ENCODE assay signal across 8 cellular contexts in the genomic region with DNA sequence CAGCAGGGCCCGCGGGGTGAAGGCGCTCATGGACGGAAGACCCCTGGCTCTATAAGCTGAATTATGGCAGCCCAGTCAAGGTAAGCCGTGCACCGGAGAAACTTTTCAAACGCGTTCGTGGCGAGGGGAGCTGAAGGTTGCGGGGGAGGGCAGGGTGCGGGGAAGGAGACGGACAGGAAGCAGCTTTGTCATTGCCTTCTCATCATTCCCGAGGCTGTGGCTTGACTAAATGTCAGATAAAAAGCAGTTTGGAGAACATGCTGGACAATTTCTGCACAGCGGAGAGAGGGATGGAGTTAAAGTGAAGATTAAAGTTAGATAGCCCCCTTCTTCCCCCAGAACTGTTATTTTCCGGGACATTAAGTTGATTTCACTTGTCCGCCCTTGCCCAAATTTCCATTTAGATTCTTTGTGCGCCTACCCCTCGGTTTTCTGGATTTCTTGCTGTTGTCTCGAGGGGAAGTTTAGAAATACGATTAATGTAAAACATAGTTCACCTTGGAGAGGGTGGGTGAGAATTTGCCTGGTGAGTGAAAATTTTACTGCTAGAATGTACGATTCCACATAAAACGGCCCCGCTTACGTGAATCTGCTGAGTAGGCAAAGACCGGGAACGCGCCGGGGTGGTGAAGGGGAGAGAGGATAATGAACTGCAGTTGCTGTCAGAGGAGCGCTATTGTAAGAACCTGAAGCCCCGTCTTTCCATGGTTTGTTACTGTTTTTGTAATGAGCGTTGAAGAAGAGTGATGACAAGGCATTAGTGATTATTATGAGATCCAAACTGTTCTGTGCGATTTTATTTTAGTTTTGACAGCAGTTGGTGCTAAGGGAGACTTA.
DNase-seq lines count a peak whose midpoint lies in the region; ATAC-seq, FAIRE-seq and TF ChIP-seq lines count a peak whose summit lies in the region.

No MANE protein-coding gene starts in this region.

- no peak for TF ChIP-seq CTCF in CD8-positive, alpha-beta T cell (IDR thresholded peaks at IDR 0.05)
- no peak for TF ChIP-seq CTCF in KMS-11 (conservative IDR thresholded peaks at IDR 0.05; ENCODE audit: low read depth, low read length)
- TF ChIP-seq CTCF in SK-N-SH (IDR thresholded peaks at IDR 0.05) = no peak
- no peak for TF ChIP-seq CTCF in astrocyte (IDR thresholded peaks at IDR 0.05; ENCODE audit: insufficient read depth, low read depth, low read length)
- no peak for TF ChIP-seq CTCF in retinal pigment epithelial cell (conservative IDR thresholded peaks at IDR 0.05; ENCODE audit: low read depth, low read length)
- no peak for TF ChIP-seq CTCF in GM13976 (IDR thresholded peaks at IDR 0.05; ENCODE audit: borderline replicate concordance, control extremely low read depth, extremely low read depth, insufficient read depth, missing control alignments)

- peak overlapping the region; percentile 83 for H3K27ac ChIP-seq in CD8-positive, alpha-beta T cell (ENCODE audit: low read depth, low read length)
- H3K27ac ChIP-seq in KMS-11 (peak overlapping the region; percentile 90), SK-N-SH (ENCODE audit: low read depth in 2 of 2, low read length in 1 of 2) (peak overlapping the region; percentile 98 to 99), astrocyte (ENCODE audit: low read depth, low read length) (peak overlapping the region; percentile 98)

- H3K4me3 ChIP-seq in CD8-positive, alpha-beta T cell (ENCODE audit: low read depth, low read length) = peak overlapping the region; percentile 75
- peak overlapping the region; percentile 97 for H3K4me3 ChIP-seq in KMS-11 (IDR thresholded peaks at IDR 0.05; ENCODE audit: insufficient read depth, low read depth, low read length)
- peak overlapping the region; percentile 88 to 90 for H3K4me3 ChIP-seq in SK-N-SH (ENCODE audit: low read depth in 2 of 2, low read length in 1 of 2)
- peak overlapping the region; percentile 96 for H3K4me3 ChIP-seq in astrocyte (ENCODE audit: insufficient read depth, low read depth, low read length)
- H3K4me3 ChIP-seq in retinal pigment epithelial cell (ENCODE audit: low read length) = peak overlapping the region; percentile 95

- TF ChIP-seq EP300 in SK-N-SH (IDR thresholded peaks at IDR 0.05; ENCODE audit: borderline replicate concordance in 1 of 2, low read depth in 1 of 2, low read length in 1 of 2) = no peak

- no peak for FAIRE-seq in astrocyte (lab: Jason Lieb, UNC)

- intact Hi-C loops in CD8-positive, alpha-beta T cell (cut with DNase I, micrococcal nuclease) = loop anchor here (2.0 to 10.0 kb wide), 8 partner anchors 65 to 1447 kb away; partner anchors contain the start of genes NUDT9 (in 2 of the 2), HERC5 (in 1 of the 2), HSD17B11 (in 1 of the 2) and KLHL8 (in 1 of the 2)

- peaks cover 15% of the 10 kb centered on the region for H3K36me3 Mint-ChIP-seq in CD8-positive, alpha-beta T cell
- H3K36me3 Mint-ChIP-seq in astrocyte (ENCODE audit: low read depth, unreplicated experiment) = peaks cover 2% of the 10 kb centered on the region

- no peaks in the 10 kb centered on the region for H3K36me3 ChIP-seq in CD8-positive, alpha-beta T cell (ENCODE audit: insufficient read depth, low read length)
- no peaks in the 10 kb centered on the region for H3K36me3 ChIP-seq in KMS-11 (ENCODE audit: insufficient read depth)
- H3K36me3 ChIP-seq in SK-N-SH (replicated peaks in 1 of 2; ENCODE audit: control insufficient read depth in 1 of 2, insufficient read depth in 2 of 2, low read length in 1 of 2) = no peaks in the 10 kb centered on the region
- H3K36me3 ChIP-seq in astrocyte (ENCODE audit: insufficient read depth, low read length) = no peaks in the 10 kb centered on the region

- peak overlapping the region; percentile 78 for H3K4me2 ChIP-seq in KMS-11
- H3K4me2 ChIP-seq in SK-N-SH = peak overlapping the region; percentile 82
- peak overlapping the region; percentile 97 for H3K4me2 ChIP-seq in astrocyte (ENCODE audit: low read length)

- H3K27me3 ChIP-seq in CD8-positive, alpha-beta T cell (ENCODE audit: insufficient read depth, low read length) = no peaks in the 10 kb centered on the region
- H3K27me3 ChIP-seq in KMS-11 (ENCODE audit: insufficient read depth, low read depth) (no peaks in the 10 kb centered on the region), SK-N-SH (ENCODE audit: insufficient read depth) (no peaks in the 10 kb centered on the region), astrocyte (ENCODE audit: insufficient read depth, low read length) (no peaks in the 10 kb centered on the region)

- H3K79me2 ChIP-seq in KMS-11 (ENCODE audit: insufficient read depth, low read depth) (peaks cover 79% of the 10 kb centered on the region), SK-N-SH (ENCODE audit: insufficient read depth) (peaks cover 42% of the 10 kb centered on the region), astrocyte (ENCODE audit: insufficient read depth, low read length) (peaks cover 37% of the 10 kb centered on the region)

- CTCF ChIA-PET in CD8-positive, alpha-beta T cell (lab: Charles Lee) = interaction anchor here (1.1 to 3.9 kb wide), 6 partner anchors 49 to 387 kb away, joined by 3 to 39 read pairs (median 5); partner anchors contain the start of gene AFF1
- CTCF ChIA-PET in SK-N-SH (lab: Yijun Ruan, JAX) = interaction anchor here (1.0 to 5.5 kb wide), 6 partner anchors 25 to 90 kb away, joined by 3 to 35 read pairs (median 14); partner anchors contain the start of gene AFF1

- H4K20me1 ChIP-seq in KMS-11 (ENCODE audit: insufficient read depth) (peaks cover 11% of the 10 kb centered on the region), SK-N-SH (ENCODE audit: insufficient read depth) (no peaks in the 10 kb centered on the region), astrocyte (ENCODE audit: insufficient read depth, low read length) (peaks cover 26% of the 10 kb centered on the region)

- peak overlapping the region; percentile 74 for H3K9ac ChIP-seq in KMS-11
- peak overlapping the region; percentile 96 for H3K9ac ChIP-seq in SK-N-SH
- H3K9ac ChIP-seq in astrocyte (ENCODE audit: low read length) = peak overlapping the region; percentile 93

- H3K9me2 ChIP-seq in SK-N-SH = no peaks in the 10 kb centered on the region

- POLR2A ChIA-PET in CD8-positive, alpha-beta T cell (lab: Charles Lee) = interaction anchor here (0.7 to 6.2 kb wide), 8 partner anchors 19 to 212 kb away, joined by 3 to 148 read pairs (median 8); partner anchors contain the start of genes AFF1 and KLHL8
- POLR2A ChIA-PET in SK-N-SH (lab: Yijun Ruan, JAX) = interaction anchor here (0.8 to 2.2 kb wide), 2 partner anchors 73 to 85 kb away, joined by 3 to 14 read pairs; partner anchors contain the start of gene AFF1

- no peaks in the 10 kb centered on the region for H3K27me3 Mint-ChIP-seq in CD8-positive, alpha-beta T cell (ENCODE audit: low read depth)
- no peaks in the 10 kb centered on the region for H3K27me3 Mint-ChIP-seq in astrocyte (ENCODE audit: low read depth, unreplicated experiment)

- no peaks in the 10 kb centered on the region for H3K9me3 Mint-ChIP-seq in CD8-positive, alpha-beta T cell
- H3K9me3 Mint-ChIP-seq in astrocyte (ENCODE audit: unreplicated experiment) = no peaks in the 10 kb centered on the region

- no peak; the same call in none of the 2 replicates for TF ChIP-seq RAD21 in SK-N-SH (IDR thresholded peaks at IDR 0.05; ENCODE audit: low read length)

- DNase-seq in CD8-positive, alpha-beta T cell = peak in 5 of 7 experiments; percentile 16 to 50 (median 34)
- DNase-seq in SK-N-SH (peak; percentile 61), astrocyte (ENCODE audit: low read depth) (peak; percentile 43), hypothalamus (lab: John Stamatoyannopoulos, UW) (peak in 41 of 51 donors; percentile 3 to 76 (median 34)), retinal pigment epithelial cell (ENCODE audit: low read depth) (peak; percentile 31), COLO829 (ENCODE audit: low spot score) (no peak), GM13976 (ENCODE audit: low spot score) (no peak)

- peaks cover 44% of the 10 kb centered on the region for H3K4me1 ChIP-seq in CD8-positive, alpha-beta T cell (ENCODE audit: insufficient read depth, low read length)
- H3K4me1 ChIP-seq in KMS-11 (ENCODE audit: low read depth, poor library complexity, severe bottlenecking) (peaks cover 70% of the 10 kb centered on the region), SK-N-SH (ENCODE audit: control insufficient read depth in 1 of 2, insufficient read depth in 2 of 2, low read depth in 1 of 2, low read length in 1 of 2) (peaks cover 6 to 11% of the 10 kb centered on the region in 2 experiments; a peak in 2 of 4 replicates), astrocyte (ENCODE audit: insufficient read depth, low read length) (peaks cover 21% of the 10 kb centered on the region)

- in situ Hi-C loops in GM13976 (cut with MboI; ENCODE audit: low sequenced_read_pairs, unreplicated experiment) = loop anchor here (5.0 kb wide), 1 partner anchor 65 kb away; no protein-coding TSS in a partner anchor

- ATAC-seq in CD8-positive, alpha-beta T cell = no peak

- H3K4me1 Mint-ChIP-seq in CD8-positive, alpha-beta T cell (ENCODE audit: low read depth) = peaks cover 59% of the 10 kb centered on the region
- peaks cover 38% of the 10 kb centered on the region for H3K4me1 Mint-ChIP-seq in astrocyte (ENCODE audit: low read depth, unreplicated experiment)

- H2AFZ ChIP-seq in KMS-11 (ENCODE audit: low read depth) (peak overlapping the region; percentile 3), SK-N-SH (ENCODE audit: low read depth) (peak overlapping the region; percentile 83), astrocyte (ENCODE audit: low read depth, low read length) (peak overlapping the region; percentile 86)

- WGBS in SK-N-SH (ENCODE audit: low lambda C conversion rate) = under 1% methylated on average over 30 of the region's 33 CpGs

- peak overlapping the region; percentile 96 for H3K27ac Mint-ChIP-seq in CD8-positive, alpha-beta T cell
- H3K27ac Mint-ChIP-seq in astrocyte (ENCODE audit: unreplicated experiment) = peak overlapping the region; percentile 89

- peaks cover 19% of the 10 kb centered on the region for H3F3A ChIP-seq in SK-N-SH (replicated peaks; ENCODE audit: insufficient read depth)

- H3K4me3 Mint-ChIP-seq in CD8-positive, alpha-beta T cell = peak overlapping the region; percentile 91
- H3K4me3 Mint-ChIP-seq in astrocyte (ENCODE audit: unreplicated experiment) = peak overlapping the region; percentile 97

- no peaks in the 10 kb centered on the region for H3K9me3 ChIP-seq in CD8-positive, alpha-beta T cell (ENCODE audit: low read length)
- H3K9me3 ChIP-seq in SK-N-SH (no peaks in the 10 kb centered on the region), astrocyte (ENCODE audit: insufficient read depth, low read depth, low read length) (no peaks in the 10 kb centered on the region)

TF ChIP-seq in SK-N-SH, 30 proteins besides CTCF, POLR2A, EP300 and RAD21 (continues in another document):
- no peak; the same call in 1 of the 2 replicates for TF ChIP-seq YY1 (IDR thresholded peaks at IDR 0.05; ENCODE audit: low read depth)
- TF ChIP-seq EZH2phosphoT487 (IDR thresholded peaks at IDR 0.05; ENCODE audit: borderline replicate concordance, low read depth) = no peak
- TF ChIP-seq GABPA (IDR thresholded peaks at IDR 0.05; ENCODE audit: low read depth) = no peak
- TF ChIP-seq, protein P1, sequence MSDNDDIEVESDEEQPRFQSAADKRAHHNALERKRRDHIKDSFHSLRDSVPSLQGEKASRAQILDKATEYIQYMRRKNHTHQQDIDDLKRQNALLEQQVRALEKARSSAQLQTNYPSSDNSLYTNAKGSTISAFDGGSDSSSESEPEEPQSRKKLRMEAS (IDR thresholded peaks at IDR 0.05; ENCODE audit: low read depth) = 0 out of 2 replicates have a peak, but pooled peaks have one; percentile 4
- no peak for TF ChIP-seq FOXM1 (IDR thresholded peaks at IDR 0.05; ENCODE audit: low read depth)

Comparison
In these comparisons a context has a peak if more than half of its experiments do, and no peak if none do; other contexts are left out.
1. DNase-seq: peak in CD8-positive, alpha-beta T cell (5 of 7), SK-N-SH (single experiment), astrocyte (single experiment), hypothalamus (41 of 51) and retinal pigment epithelial cell (single experiment); none in COLO829 (single experiment) and GM13976 (single experiment).
2. H2AFZ ChIP-seq: peak in every context shown above with its lines; median percentile 86 in astrocyte; 83 in SK-N-SH; 3 in KMS-11.
3. Peak in every context shown above with its lines, with median percentiles within 50 percentile points of each other: H3K27ac ChIP-seq, H3K4me3 ChIP-seq, H3K4me2 ChIP-seq and H3K9ac ChIP-seq.